ENCODE assay signal across 9 cellular contexts in the genomic region with DNA sequence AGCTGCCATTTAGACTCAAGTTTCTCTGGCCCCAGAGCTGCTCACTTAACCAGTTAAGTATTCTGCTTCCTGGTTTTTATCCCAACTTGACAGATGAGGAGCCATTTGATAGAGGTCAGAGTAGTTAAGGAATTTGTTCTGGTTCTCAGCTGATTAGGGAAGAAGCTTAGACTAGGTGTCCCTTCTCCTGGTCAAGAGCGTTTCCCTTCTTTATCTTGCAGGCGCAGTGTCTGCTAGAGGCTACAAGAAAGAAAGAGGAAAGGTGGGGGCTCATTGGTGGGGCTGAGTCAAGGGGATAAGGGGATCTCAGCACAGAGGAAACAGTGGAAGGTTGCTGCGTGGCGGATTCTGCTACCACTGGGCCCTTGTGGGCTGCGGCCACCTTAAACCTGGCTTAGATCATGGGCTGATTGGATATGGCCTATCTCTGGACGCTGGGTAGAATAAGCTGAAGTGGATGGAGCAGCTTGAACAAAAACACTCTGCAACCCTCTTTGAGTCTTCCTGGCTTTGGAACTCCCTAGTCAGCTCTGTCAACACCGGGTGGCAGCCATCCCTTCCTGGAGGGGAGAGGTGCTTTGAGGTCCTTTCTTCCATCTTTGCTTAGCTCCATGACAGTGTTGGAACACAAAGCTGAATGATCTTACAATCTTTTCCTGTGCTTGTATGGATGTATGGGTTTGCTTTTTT.
DNase-seq lines count a peak whose midpoint lies in the region; ATAC-seq and TF ChIP-seq lines count a peak whose summit lies in the region.
"Had no signal": no experiment of that assay in that cellular context is flagged by ENCODE, and none has a peak within 500 bp of the region (broad histone marks: within the 10 kb centered on the region; RNA-seq: fewer than 3 reads in every experiment).

No MANE protein-coding gene starts in this region.

- H3K4me1 ChIP-seq in GM23248 (ENCODE audit: insufficient read depth) (peaks cover 22% of the 10 kb centered on the region), heart right ventricle (peaks cover 0 to 19% (median 14%) of the 10 kb centered on the region in 9 donors)

- 98 to 99% methylated on average over 7 of the region's 7 CpGs for WGBS in GM23248 (ENCODE audit: low coverage in 1 of 2, low lambda C conversion rate in 2 of 2, missing lambda C conversion rate in 2 of 2), 2 experiments
- WGBS in heart right ventricle, 2 donors = 82 to 83% methylated on average over 7 of the region's 7 CpGs

- no peaks in the 10 kb centered on the region for H3K27me3 Mint-ChIP-seq in activated CD8-positive, alpha-beta T cell treated with anti-CD3 and anti-CD28 coated beads for 36 hours
- H3K27me3 Mint-ChIP-seq: activated B cell treated with CpG ODN at 0.5 μM for 24 hours had no signal

- no peaks in the 10 kb centered on the region for H3K9me3 ChIP-seq in GM23248 (ENCODE audit: low read depth)
- no peaks in the 10 kb centered on the region for H3K9me3 ChIP-seq in heart right ventricle

- 0 out of 2 replicates have a peak overlapping the region, but pooled peaks have one; percentile 12 for H2AFZ ChIP-seq in GM23248

- no peaks in the 10 kb centered on the region for H3K9me2 ChIP-seq in GM23248 (ENCODE audit: insufficient read depth)

- H4K20me1 ChIP-seq in GM23248 (ENCODE audit: insufficient read depth) = no peaks in the 10 kb centered on the region

- peak in 3 of 9 donors; percentile 13 to 32 (median 26) for TF ChIP-seq CTCF in heart right ventricle (IDR thresholded peaks at IDR 0.05)
- no peak for TF ChIP-seq CTCF in activated CD8-positive, alpha-beta T cell treated with anti-CD3 and anti-CD28 coated beads for 36 hours (IDR thresholded peaks at IDR 0.05)

- ATAC-seq in heart right ventricle (peak; percentile 14 to 71 (median 56)), GM19035 (IDR thresholded peaks at IDR 0.05; ENCODE audit: unreplicated experiment) (no peak), HG03378 (IDR thresholded peaks at IDR 0.05; ENCODE audit: unreplicated experiment) (no peak)
- no peak for ATAC-seq in activated CD8-positive, alpha-beta T cell treated with anti-CD3 and anti-CD28 coated beads for 36 hours

- no peaks in the 10 kb centered on the region for H3K9me3 Mint-ChIP-seq in activated CD8-positive, alpha-beta T cell treated with anti-CD3 and anti-CD28 coated beads for 36 hours
- H3K9me3 Mint-ChIP-seq: activated B cell treated with CpG ODN at 0.5 μM for 24 hours had no signal

- no peaks in the 10 kb centered on the region for H3K36me3 ChIP-seq in GM23248 (ENCODE audit: low read depth)
- H3K36me3 ChIP-seq in heart right ventricle = no peaks in the 10 kb centered on the region

- H3F3A ChIP-seq in GM23248 (ENCODE audit: insufficient read depth) = peaks cover 20% of the 10 kb centered on the region

- H3K27me3 ChIP-seq in GM23248 (replicated peaks; ENCODE audit: insufficient read depth) (no peaks in the 10 kb centered on the region), heart right ventricle (no peaks in the 10 kb centered on the region)

- H3K27ac Mint-ChIP-seq in activated CD8-positive, alpha-beta T cell treated with anti-CD3 and anti-CD28 coated beads for 36 hours = no peak overlapping the region
- H3K27ac Mint-ChIP-seq: activated B cell treated with CpG ODN at 0.5 μM for 24 hours had no signal

- peak overlapping the region; percentile 20 for H3K9ac ChIP-seq in GM23248

- H3K4me3 Mint-ChIP-seq in activated CD8-positive, alpha-beta T cell treated with anti-CD3 and anti-CD28 coated beads for 36 hours = no peak overlapping the region
- H3K4me3 Mint-ChIP-seq: activated B cell treated with CpG ODN at 0.5 μM for 24 hours had no signal

- H3K4me3 ChIP-seq in GM23248 = no peak overlapping the region
- no peak overlapping the region for H3K4me3 ChIP-seq in heart right ventricle

- POLR2A ChIA-PET in activated CD8-positive, alpha-beta T cell treated with anti-CD3 and anti-CD28 coated beads for 36 hours (lab: Charles Lee) = interaction anchor here (0.7 to 1.7 kb wide), 2 partner anchors 91 to 462 kb away, joined by 3 to 5 read pairs; no protein-coding TSS in a partner anchor

- DNase-seq in AG08395 (ENCODE audit: low spot score) (peak; percentile 35), GM23248 (peak; percentile 36), SHP77 treated with DMSO at 0.1 percent for 48 hours (lab: John Stamatoyannopoulos, UW) (peak; percentile 41), heart right ventricle (no peak), NCI-H187 (lab: John Stamatoyannopoulos, UW) (no peak)
- DNase-seq in activated CD8-positive, alpha-beta T cell treated with anti-CD3 and anti-CD28 coated beads for 36 hours = no peak
- DNase-seq: activated B cell treated with CpG ODN at 0.5 μM for 24 hours had no signal

- intact Hi-C loops in heart right ventricle (cut with DNase I) = loop anchor here in 9 of 10 donors (1.0 to 10.0 kb wide), 13 partner anchors 110 to 462 kb away; partner anchors contain the start of gene CDC42EP3 (in 6 of the 9)
- intact Hi-C loops in activated CD8-positive, alpha-beta T cell treated with anti-CD3 and anti-CD28 coated beads for 36 hours (cut with micrococcal nuclease) = loop anchor here (10.0 kb wide), 1 partner anchor 220 kb away; no protein-coding TSS in a partner anchor

- in situ Hi-C loops in GM23248 (cut with MboI) = loop anchor here (10.0 to 25.0 kb wide), 2 partner anchors 230 to 422 kb away; no protein-coding TSS in a partner anchor

- H3K4me2 ChIP-seq in GM23248 (ENCODE audit: unreplicated experiment) = peak overlapping the region; percentile 30

- H3K4me1 Mint-ChIP-seq in activated CD8-positive, alpha-beta T cell treated with anti-CD3 and anti-CD28 coated beads for 36 hours (ENCODE audit: low read depth) = peaks cover 12% of the 10 kb centered on the region

- CTCF ChIA-PET in activated CD8-positive, alpha-beta T cell treated with anti-CD3 and anti-CD28 coated beads for 36 hours (lab: Charles Lee) = interaction anchor here (0.5 to 9.0 kb wide), 58 partner anchors 8 to 859 kb away, joined by 3 to 110 read pairs (median 4); partner anchors contain the start of gene CDC42EP3

- H3K27ac ChIP-seq in GM23248 = no peak overlapping the region
- peak overlapping the region in 6 of 10 donors; percentile 32 to 69 (median 66) for H3K27ac ChIP-seq in heart right ventricle

- no peaks in the 10 kb centered on the region for H3K36me3 Mint-ChIP-seq in activated CD8-positive, alpha-beta T cell treated with anti-CD3 and anti-CD28 coated beads for 36 hours (ENCODE audit: low read depth)

- no peaks in the 10 kb centered on the region for H3K79me2 ChIP-seq in GM23248 (ENCODE audit: insufficient read depth)

Comparison
In these comparisons a context has a peak if more than half of its experiments do, and no peak if none do; other contexts are left out.
1. DNase-seq: peak in AG08395 (single experiment), GM23248 (single experiment) and SHP77 treated with DMSO at 0.1 percent for 48 hours (single experiment); none in heart right ventricle (0 of 2), activated CD8-positive, alpha-beta T cell treated with anti-CD3 and anti-CD28 coated beads for 36 hours (single experiment) and NCI-H187 (0 of 2).
2. ATAC-seq: peak in heart right ventricle (8 of 8); none in GM19035 (single experiment), activated CD8-positive, alpha-beta T cell treated with anti-CD3 and anti-CD28 coated beads for 36 hours (single experiment) and HG03378 (single experiment).